In the genomic region with DNA sequence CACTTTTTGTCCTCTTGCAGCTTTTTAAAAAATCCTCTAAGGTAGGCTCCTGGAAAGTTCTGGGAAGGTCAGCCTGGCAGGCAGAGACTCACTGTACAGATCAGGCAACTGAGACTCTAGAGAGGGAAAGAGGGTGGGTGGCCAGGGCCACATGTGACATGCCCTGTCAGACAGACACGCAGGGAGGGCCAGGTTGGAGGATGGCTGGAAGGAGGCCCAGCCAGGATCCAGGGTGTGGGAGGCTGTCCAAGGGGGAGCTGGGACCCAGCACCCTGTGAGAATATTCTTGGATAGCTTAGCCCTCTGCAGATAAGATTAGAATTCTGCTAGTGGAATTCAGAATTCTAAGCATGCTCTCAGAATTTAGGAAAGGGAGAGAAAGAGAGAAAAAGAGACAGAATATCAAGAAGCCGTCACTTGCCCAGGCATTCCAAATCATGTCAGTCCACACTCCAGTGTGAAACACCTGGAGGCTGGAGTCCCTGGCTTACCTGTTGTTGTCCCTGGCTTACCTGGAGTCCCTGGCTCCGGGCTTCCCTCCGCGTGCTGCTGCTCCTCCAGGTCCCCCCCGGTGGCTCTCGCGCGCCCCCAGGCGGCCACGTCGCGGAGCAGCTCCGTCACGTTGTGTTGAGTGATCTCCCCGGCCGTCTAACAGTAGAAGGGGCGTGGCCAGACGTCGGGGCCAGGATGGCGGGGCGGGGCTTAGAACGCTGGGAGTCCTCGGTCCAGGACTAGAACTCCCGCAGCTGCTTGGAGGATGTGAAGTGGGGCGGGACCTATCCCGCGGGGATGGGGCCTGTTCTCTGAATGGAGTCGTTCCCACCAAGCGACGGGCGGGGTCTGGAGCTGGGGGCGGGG, we compare ENCODE assay signal across 8 cellular contexts. TPM values are rescaled to one million over a fixed set of nuclear protein-coding genes. Genes with fewer than 3 reads are reported as not detected.
DNase-seq lines count a peak whose midpoint lies in the region; ATAC-seq and TF ChIP-seq lines count a peak whose summit lies in the region.

No MANE protein-coding gene starts in this region.

- DNase-seq in NCI-H1436 (lab: John Stamatoyannopoulos, UW) (peak; percentile 99), glutamatergic neuron (peak; percentile 95), progenitor cell of endocrine pancreas (ENCODE audit: low spot score, unreplicated experiment) (peak; percentile 85), uterus (peak; percentile 59 to 73)
- DNase-seq in activated naive CD4-positive, alpha-beta T cell treated with anti-CD3 and anti-CD28 coated beads, Interleukin-2, amount 10 ng/mL, durations not matched to agents 7 days and 5 days, result peak; percentile 92

- TF ChIP-seq POLR2A in uterus (IDR thresholded peaks at IDR 0.05), result no peak

- no peak overlapping the region for H3K4me3 Mint-ChIP-seq in activated naive CD4-positive, alpha-beta T cell treated with anti-CD3 and anti-CD28 coated beads, Interleukin-2, amount 10 ng/mL, durations not matched to agents 7 days and 5 days
- H3K4me3 Mint-ChIP-seq in glutamatergic neuron (ENCODE audit: unreplicated experiment) (no peak overlapping the region), progenitor cell of endocrine pancreas (ENCODE audit: low read depth) (no peak overlapping the region)

- H3K4me1 Mint-ChIP-seq in activated naive CD4-positive, alpha-beta T cell treated with anti-CD3 and anti-CD28 coated beads, Interleukin-2, amount 10 ng/mL, durations not matched to agents 7 days and 5 days, result peaks cover 9% of the 10 kb centered on the region
- H3K4me1 Mint-ChIP-seq in glutamatergic neuron (ENCODE audit: low read depth, unreplicated experiment) (peaks cover 1% of the 10 kb centered on the region), progenitor cell of endocrine pancreas (ENCODE audit: low read depth) (peaks cover 2% of the 10 kb centered on the region)

- H3K27me3 ChIP-seq in BLaER1 treated with 17β-estradiol and CSF1 and Interleukin-3, amounts not matched to agents 10 nM and 100 nM, result peaks cover 0 to 11% (median 0%) of the 10 kb centered on the region in 11 experiments; a peak in 8 of 22 replicates
- H3K27me3 ChIP-seq in SU-DHL-6 (ENCODE audit: low read length) (no peaks in the 10 kb centered on the region), uterus (peaks cover 20 to 37% of the 10 kb centered on the region in 2 donors)

- H3K4me3 ChIP-seq in BLaER1 treated with 17β-estradiol and CSF1 and Interleukin-3, amounts not matched to agents 10 nM and 100 nM, result peak overlapping the region in 5 of 10 experiments; percentile 5 to 40 (median 26); a peak in 4 of 20 replicates
- H3K4me3 ChIP-seq in SU-DHL-6 (ENCODE audit: insufficient read depth, low read length, poor library complexity, severe bottlenecking), result no peak overlapping the region
- H3K4me3 ChIP-seq in uterus, result no peak overlapping the region

- peak; percentile 64 for ATAC-seq in GM21717 (IDR thresholded peaks at IDR 0.05; ENCODE audit: unreplicated experiment)

- no peaks in the 10 kb centered on the region for H3K79me2 ChIP-seq in SU-DHL-6 (ENCODE audit: insufficient read depth, low read length)

- 0 out of 2 replicates have a peak, but pooled peaks cover 3% of the 10 kb centered on the region for H3F3A ChIP-seq in SU-DHL-6 (ENCODE audit: insufficient read depth)

- H3K27ac ChIP-seq in BLaER1 treated with 17β-estradiol and CSF1 and Interleukin-3, amounts not matched to agents 10 nM and 100 nM, result peak overlapping the region in 2 of 11 experiments; percentile 28 to 58; a peak in 2 of 22 replicates
- H3K27ac ChIP-seq in SU-DHL-6 (ENCODE audit: low read depth, low read length), result no peak overlapping the region
- no peak overlapping the region for H3K27ac ChIP-seq in uterus

- H3K9me3 Mint-ChIP-seq in activated naive CD4-positive, alpha-beta T cell treated with anti-CD3 and anti-CD28 coated beads, Interleukin-2, amount 10 ng/mL, durations not matched to agents 7 days and 5 days, result peaks cover 2% of the 10 kb centered on the region
- H3K9me3 Mint-ChIP-seq in glutamatergic neuron (ENCODE audit: unreplicated experiment) (peaks cover 3% of the 10 kb centered on the region), progenitor cell of endocrine pancreas (ENCODE audit: low read depth) (no peaks in the 10 kb centered on the region)

- no peak overlapping the region for H3K27ac Mint-ChIP-seq in activated naive CD4-positive, alpha-beta T cell treated with anti-CD3 and anti-CD28 coated beads, Interleukin-2, amount 10 ng/mL, durations not matched to agents 7 days and 5 days
- H3K27ac Mint-ChIP-seq in glutamatergic neuron (ENCODE audit: unreplicated experiment), result peak overlapping the region; percentile 28
- no peak overlapping the region for H3K27ac Mint-ChIP-seq in progenitor cell of endocrine pancreas

- TF ChIP-seq CTCF in SU-DHL-6 (IDR thresholded peaks at IDR 0.05; ENCODE audit: insufficient read depth, low read length, poor library complexity, severe bottlenecking), result peak; percentile 93
- TF ChIP-seq CTCF in glutamatergic neuron (IDR thresholded peaks at IDR 0.05; ENCODE audit: partially characterized antibody, unreplicated experiment), result peak; percentile 93
- peak; percentile 92 for TF ChIP-seq CTCF in progenitor cell of endocrine pancreas (IDR thresholded peaks at IDR 0.05; ENCODE audit: unreplicated experiment)
- peak; percentile 38 to 70 (median 65) for TF ChIP-seq CTCF in uterus (IDR thresholded peaks at IDR 0.05)

- peaks cover 89% of the 10 kb centered on the region for H3K27me3 Mint-ChIP-seq in activated naive CD4-positive, alpha-beta T cell treated with anti-CD3 and anti-CD28 coated beads, Interleukin-2, amount 10 ng/mL, durations not matched to agents 7 days and 5 days
- H3K27me3 Mint-ChIP-seq in glutamatergic neuron (ENCODE audit: unreplicated experiment) (peaks cover 11% of the 10 kb centered on the region), progenitor cell of endocrine pancreas (peaks cover 38% of the 10 kb centered on the region)

- H4K20me1 ChIP-seq in BLaER1 treated with 17β-estradiol and CSF1 and Interleukin-3, amounts not matched to agents 10 nM and 100 nM, result no peaks in the 10 kb centered on the region; a peak in 2 of 22 replicates
- no peaks in the 10 kb centered on the region for H4K20me1 ChIP-seq in SU-DHL-6 (ENCODE audit: low read depth, low read length)

- H3K36me3 Mint-ChIP-seq in activated naive CD4-positive, alpha-beta T cell treated with anti-CD3 and anti-CD28 coated beads, Interleukin-2, amount 10 ng/mL, durations not matched to agents 7 days and 5 days, result no peaks in the 10 kb centered on the region
- H3K36me3 Mint-ChIP-seq in glutamatergic neuron (ENCODE audit: unreplicated experiment) (no peaks in the 10 kb centered on the region), progenitor cell of endocrine pancreas (ENCODE audit: insufficient read depth) (no peaks in the 10 kb centered on the region)

- H3K9me2 ChIP-seq in SU-DHL-6 (replicated peaks; ENCODE audit: insufficient read depth, low read length), result no peaks in the 10 kb centered on the region

- peak overlapping the region in 7 of 11 experiments; percentile 35 to 63 (median 44); a peak in 12 of 22 replicates for H3K9ac ChIP-seq in BLaER1 treated with 17β-estradiol and CSF1 and Interleukin-3, amounts not matched to agents 10 nM and 100 nM
- no peak overlapping the region for H3K9ac ChIP-seq in SU-DHL-6 (ENCODE audit: low read length)

- no peaks in the 10 kb centered on the region for H3K36me3 ChIP-seq in BLaER1 treated with 17β-estradiol and CSF1 and Interleukin-3, amounts not matched to agents 10 nM and 100 nM
- no peaks in the 10 kb centered on the region for H3K36me3 ChIP-seq in SU-DHL-6 (ENCODE audit: low read length)
- H3K36me3 ChIP-seq in uterus, result no peaks in the 10 kb centered on the region

- H3K4me1 ChIP-seq in BLaER1 treated with 17β-estradiol and CSF1 and Interleukin-3, amounts not matched to agents 10 nM and 100 nM, result peaks cover 30 to 49% (median 47%) of the 10 kb centered on the region in 10 experiments
- H3K4me1 ChIP-seq in uterus, result no peaks in the 10 kb centered on the region

- peak overlapping the region; percentile 44 to 92 (median 85); a peak in 21 of 22 replicates for H3K4me2 ChIP-seq in BLaER1 treated with 17β-estradiol and CSF1 and Interleukin-3, amounts not matched to agents 10 nM and 100 nM
- H3K4me2 ChIP-seq in SU-DHL-6 (ENCODE audit: low read depth, low read length, poor library complexity, severe bottlenecking), result no peak overlapping the region

- intact Hi-C loops in uterus (cut with DNase I; ENCODE audit: low total_unique reads), result no loop called here

- H3K9me3 ChIP-seq in BLaER1 treated with 17β-estradiol and CSF1 and Interleukin-3, amounts not matched to agents 10 nM and 100 nM (replicated peaks in 1 of 11), result no peaks in the 10 kb centered on the region
- H3K9me3 ChIP-seq in SU-DHL-6 (ENCODE audit: insufficient read depth, low read length) (no peaks in the 10 kb centered on the region), uterus (no peaks in the 10 kb centered on the region)

- CTCF ChIA-PET in activated naive CD4-positive, alpha-beta T cell treated with anti-CD3 and anti-CD28 coated beads, Interleukin-2, amount 10 ng/mL, durations not matched to agents 7 days and 5 days (lab: Charles Lee), result interaction anchor here (0.7 to 3.1 kb wide), 11 partner anchors 9 to 279 kb away, joined by 3 to 18 read pairs (median 4); partner anchors contain the start of gene PPP6R1

- H2AFZ ChIP-seq in SU-DHL-6 (ENCODE audit: low read depth, low read length, severe bottlenecking), result no peak overlapping the region

RNA-seq across cellular contexts. Expression of gene TNNI3, which starts 2.8 kb away (rescaled TPM):
- total RNA-seq in glutamatergic neuron (ENCODE audit: unreplicated experiment) (3.3 TPM), progenitor cell of endocrine pancreas (5.5 and 6.0 TPM in 2 replicates), uterus (1 to 10 TPM in 1 of 4 donors, under 1 TPM in 1, not detected in 2; 0.55 to 3.3 TPM)

RNA-seq across cellular contexts. Expression of gene DNAAF3, which starts 6.1 kb away (rescaled TPM):
- total RNA-seq in glutamatergic neuron (ENCODE audit: unreplicated experiment) (2.4 TPM), progenitor cell of endocrine pancreas (14.9 and 18.4 TPM in 2 replicates), uterus (1 to 10 TPM in 3 of 4 donors, not detected in 1; 3.1 to 4.4 (median 3.9) TPM)

RNA-seq across cellular contexts. Expression of gene TNNT1, which starts 11.4 kb away (rescaled TPM):
- total RNA-seq in glutamatergic neuron (ENCODE audit: unreplicated experiment) (19.3 TPM), progenitor cell of endocrine pancreas (4.6 and 5.5 TPM in 2 replicates), uterus (1 to 10 TPM in 2 of 4 donors, not detected in 2; 2.5 to 9.3 TPM)

RNA-seq across cellular contexts. Expression of gene SYT5, which starts 19.7 kb away (rescaled TPM):
- total RNA-seq in glutamatergic neuron (ENCODE audit: unreplicated experiment) (23.7 TPM), progenitor cell of endocrine pancreas (4.3 and 4.8 TPM in 2 replicates), uterus (under 1 TPM in 1 of 4 donors, not detected in 3; 0.35 TPM)

RNA-seq across cellular contexts. Expression of gene PPP1R12C, which starts 42.9 kb away (rescaled TPM):
- 150 TPM for total RNA-seq in glutamatergic neuron (ENCODE audit: unreplicated experiment)
- 110 and 118 TPM in 2 replicates for total RNA-seq in progenitor cell of endocrine pancreas
- total RNA-seq in uterus, result 100 to 1,000 TPM in 2 of 4 donors, 10 to 100 TPM in 2; 43.5 to 288 (median 116) TPM
